In the genomic region with DNA sequence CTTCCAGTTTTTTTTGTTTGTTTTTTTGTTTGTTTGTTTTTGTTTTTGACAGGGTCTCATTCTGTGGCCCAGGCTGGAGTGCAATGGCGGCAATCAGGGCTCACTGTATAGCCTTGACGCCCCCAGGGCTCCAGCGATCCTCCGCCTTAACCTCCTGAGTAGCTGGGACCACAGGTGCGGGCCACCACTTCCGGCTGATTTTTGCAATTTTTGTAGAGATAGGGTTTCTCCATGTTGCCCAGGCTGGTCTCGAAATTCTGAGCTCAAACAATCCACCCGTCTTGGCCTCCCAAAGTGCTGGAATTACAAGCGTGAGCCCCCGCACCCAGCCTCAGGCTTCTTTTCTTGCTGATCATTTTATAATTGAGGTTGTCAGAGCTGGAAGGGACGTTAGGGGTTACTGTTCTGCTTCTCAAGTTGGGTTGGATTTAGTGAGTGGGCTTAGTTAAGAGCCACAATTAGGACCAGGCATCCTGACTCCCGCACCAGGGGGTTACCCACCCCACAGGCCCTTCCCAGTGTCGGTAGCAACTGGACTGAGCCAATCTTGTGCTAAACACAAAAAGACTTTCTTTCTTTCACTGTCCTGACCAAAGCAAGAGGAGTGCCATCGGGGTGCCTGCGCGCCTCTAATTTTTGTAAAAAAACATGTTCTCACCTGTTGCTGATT, we compare ENCODE assay signal across 1 cellular context.
TF ChIP-seq lines count a peak whose summit lies in the region.

No MANE protein-coding gene starts in this region.

TF ChIP-seq in K562, 482 proteins besides CTCF, POLR2A, EP300 and RAD21 (continued from another document and continues in another):
- TF ChIP-seq, protein P1, sequence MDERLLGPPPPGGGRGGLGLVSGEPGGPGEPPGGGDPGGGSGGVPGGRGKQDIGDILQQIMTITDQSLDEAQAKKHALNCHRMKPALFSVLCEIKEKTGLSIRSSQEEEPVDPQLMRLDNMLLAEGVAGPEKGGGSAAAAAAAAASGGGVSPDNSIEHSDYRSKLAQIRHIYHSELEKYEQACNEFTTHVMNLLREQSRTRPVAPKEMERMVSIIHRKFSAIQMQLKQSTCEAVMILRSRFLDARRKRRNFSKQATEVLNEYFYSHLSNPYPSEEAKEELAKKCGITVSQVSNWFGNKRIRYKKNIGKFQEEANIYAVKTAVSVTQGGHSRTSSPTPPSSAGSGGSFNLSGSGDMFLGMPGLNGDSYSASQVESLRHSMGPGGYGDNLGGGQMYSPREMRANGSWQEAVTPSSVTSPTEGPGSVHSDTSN (CRISPR knock-in tag; IDR thresholded peaks at IDR 0.05; ENCODE audit: low read depth): no peak
- TF ChIP-seq, protein P1 (tag; conservative IDR thresholded peaks at IDR 0.05; ENCODE audit: low read depth): no peak
- no peak for TF ChIP-seq PHF21A (IDR thresholded peaks at IDR 0.05; ENCODE audit: borderline replicate concordance, low read depth)
- TF ChIP-seq ELF1 (tag; IDR thresholded peaks at IDR 0.05): no peak
- TF ChIP-seq SNAPC5 (CRISPR knock-in tag; IDR thresholded peaks at IDR 0.05): no peak
- TF ChIP-seq CUX1 (CRISPR knock-in tag; IDR thresholded peaks at IDR 0.05): 0 out of 2 replicates have a peak, but pooled peaks have one; percentile 16
- peak; percentile 69 for TF ChIP-seq ATF7 (IDR thresholded peaks at IDR 0.05)
- no peak for TF ChIP-seq PPARD (CRISPR knock-in tag; IDR thresholded peaks at IDR 0.05)
- TF ChIP-seq NFRKB (IDR thresholded peaks at IDR 0.05; ENCODE audit: low read depth): peak; percentile 92
- TF ChIP-seq ZNF324 (CRISPR knock-in tag; IDR thresholded peaks at IDR 0.05): no peak
- TF ChIP-seq POLR2G (IDR thresholded peaks at IDR 0.05; ENCODE audit: low read depth, low read length): peak; percentile 48; the same call in 1 of the 2 replicates
- TF ChIP-seq IRF2 (CRISPR knock-in tag; IDR thresholded peaks at IDR 0.05): no peak
- TF ChIP-seq LCOR (CRISPR knock-in tag; IDR thresholded peaks at IDR 0.05): no peak
- no peak for TF ChIP-seq SMAD2 (IDR thresholded peaks at IDR 0.05; ENCODE audit: low read depth, low read length)
- TF ChIP-seq KDM5B (IDR thresholded peaks at IDR 0.05; ENCODE audit: insufficient replicate concordance, low read depth, low read length): peak; percentile 66
- no peak for TF ChIP-seq ARID1B (IDR thresholded peaks at IDR 0.05)
- TF ChIP-seq ZNF354B (CRISPR knock-in tag; IDR thresholded peaks at IDR 0.05): no peak
- no peak for TF ChIP-seq ELK3 (CRISPR knock-in tag; IDR thresholded peaks at IDR 0.05)
- TF ChIP-seq BRD4 (IDR thresholded peaks at IDR 0.05): peak; percentile 5; the same call in 1 of the 2 replicates
- TF ChIP-seq, protein P2, sequence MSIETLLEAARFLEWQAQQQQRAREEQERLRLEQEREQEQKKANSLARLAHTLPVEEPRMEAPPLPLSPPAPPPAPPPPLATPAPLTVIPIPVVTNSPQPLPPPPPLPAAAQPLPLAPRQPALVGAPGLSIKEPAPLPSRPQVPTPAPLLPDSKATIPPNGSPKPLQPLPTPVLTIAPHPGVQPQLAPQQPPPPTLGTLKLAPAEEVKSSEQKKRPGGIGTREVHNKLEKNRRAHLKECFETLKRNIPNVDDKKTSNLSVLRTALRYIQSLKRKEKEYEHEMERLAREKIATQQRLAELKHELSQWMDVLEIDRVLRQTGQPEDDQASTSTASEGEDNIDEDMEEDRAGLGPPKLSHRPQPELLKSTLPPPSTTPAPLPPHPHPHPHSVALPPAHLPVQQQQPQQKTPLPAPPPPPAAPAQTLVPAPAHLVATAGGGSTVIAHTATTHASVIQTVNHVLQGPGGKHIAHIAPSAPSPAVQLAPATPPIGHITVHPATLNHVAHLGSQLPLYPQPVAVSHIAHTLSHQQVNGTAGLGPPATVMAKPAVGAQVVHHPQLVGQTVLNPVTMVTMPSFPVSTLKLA (conservative IDR thresholded peaks at IDR 0.05): no peak
- no peak for TF ChIP-seq ZNF518B (CRISPR knock-in tag; IDR thresholded peaks at IDR 0.05)
- no peak for TF ChIP-seq ZNF274 (IDR thresholded peaks at IDR 0.05; ENCODE audit: borderline replicate concordance, low read depth, low read length)
- no peak for TF ChIP-seq MXD1 (CRISPR knock-in tag; IDR thresholded peaks at IDR 0.05; ENCODE audit: borderline replicate concordance, poor library complexity, severe bottlenecking)
- TF ChIP-seq RBM39 (optimal IDR thresholded peaks at IDR 0.05; ENCODE audit: low read depth, low read length): no peak
- no peak for TF ChIP-seq KAT8 (IDR thresholded peaks at IDR 0.05; ENCODE audit: low read depth)
- TF ChIP-seq MBD2 (IDR thresholded peaks at IDR 0.05; ENCODE audit: borderline replicate concordance, low read depth): no peak
- 0 out of 2 replicates have a peak, but pooled peaks have one; percentile 37 for TF ChIP-seq GATAD2A (IDR thresholded peaks at IDR 0.05)
- TF ChIP-seq MAZ (CRISPR knock-in tag; conservative IDR thresholded peaks at IDR 0.05 in 1 of 2, IDR thresholded peaks at IDR 0.05 in 1 of 2): peak in 1 of 2 experiments; percentile 36; a peak in 2 of 4 replicates
- TF ChIP-seq MCM7 (IDR thresholded peaks at IDR 0.05): no peak
- no peak for TF ChIP-seq ZNF263 (CRISPR knock-in tag; IDR thresholded peaks at IDR 0.05; ENCODE audit: borderline replicate concordance)
- TF ChIP-seq HDAC2 (IDR thresholded peaks at IDR 0.05): no peak
- TF ChIP-seq RFX1 (IDR thresholded peaks at IDR 0.05): no peak
- TF ChIP-seq HLTF (IDR thresholded peaks at IDR 0.05): no peak
- TF ChIP-seq, protein P3, sequence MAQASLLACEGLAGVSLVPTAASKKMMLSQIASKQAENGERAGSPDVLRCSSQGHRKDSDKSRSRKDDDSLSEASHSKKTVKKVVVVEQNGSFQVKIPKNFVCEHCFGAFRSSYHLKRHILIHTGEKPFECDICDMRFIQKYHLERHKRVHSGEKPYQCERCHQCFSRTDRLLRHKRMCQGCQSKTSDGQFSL (CRISPR knock-in tag; IDR thresholded peaks at IDR 0.05): no peak
- TF ChIP-seq, protein P3 (tag; IDR thresholded peaks at IDR 0.05): no peak
- peak in 1 of 2 experiments; percentile 18; a peak in 1 of 4 replicates for TF ChIP-seq NRF1 (conservative IDR thresholded peaks at IDR 0.05 in 1 of 2, IDR thresholded peaks at IDR 0.05 in 1 of 2)
- TF ChIP-seq ERF (CRISPR knock-in tag; IDR thresholded peaks at IDR 0.05): no peak
- TF ChIP-seq NR2F6 (CRISPR knock-in tag; IDR thresholded peaks at IDR 0.05): no peak
- TF ChIP-seq ZNF639 (CRISPR knock-in tag; conservative IDR thresholded peaks at IDR 0.05 in 1 of 2, IDR thresholded peaks at IDR 0.05 in 1 of 2): peak in 1 of 2 experiments; percentile 54; a peak in 1 of 4 replicates
- no peak for TF ChIP-seq ZNF589 (CRISPR knock-in tag; IDR thresholded peaks at IDR 0.05; ENCODE audit: low read depth)
- TF ChIP-seq, protein P4, sequence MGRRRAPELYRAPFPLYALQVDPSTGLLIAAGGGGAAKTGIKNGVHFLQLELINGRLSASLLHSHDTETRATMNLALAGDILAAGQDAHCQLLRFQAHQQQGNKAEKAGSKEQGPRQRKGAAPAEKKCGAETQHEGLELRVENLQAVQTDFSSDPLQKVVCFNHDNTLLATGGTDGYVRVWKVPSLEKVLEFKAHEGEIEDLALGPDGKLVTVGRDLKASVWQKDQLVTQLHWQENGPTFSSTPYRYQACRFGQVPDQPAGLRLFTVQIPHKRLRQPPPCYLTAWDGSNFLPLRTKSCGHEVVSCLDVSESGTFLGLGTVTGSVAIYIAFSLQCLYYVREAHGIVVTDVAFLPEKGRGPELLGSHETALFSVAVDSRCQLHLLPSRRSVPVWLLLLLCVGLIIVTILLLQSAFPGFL (CRISPR knock-in tag; IDR thresholded peaks at IDR 0.05): no peak
